In the genomic region with DNA sequence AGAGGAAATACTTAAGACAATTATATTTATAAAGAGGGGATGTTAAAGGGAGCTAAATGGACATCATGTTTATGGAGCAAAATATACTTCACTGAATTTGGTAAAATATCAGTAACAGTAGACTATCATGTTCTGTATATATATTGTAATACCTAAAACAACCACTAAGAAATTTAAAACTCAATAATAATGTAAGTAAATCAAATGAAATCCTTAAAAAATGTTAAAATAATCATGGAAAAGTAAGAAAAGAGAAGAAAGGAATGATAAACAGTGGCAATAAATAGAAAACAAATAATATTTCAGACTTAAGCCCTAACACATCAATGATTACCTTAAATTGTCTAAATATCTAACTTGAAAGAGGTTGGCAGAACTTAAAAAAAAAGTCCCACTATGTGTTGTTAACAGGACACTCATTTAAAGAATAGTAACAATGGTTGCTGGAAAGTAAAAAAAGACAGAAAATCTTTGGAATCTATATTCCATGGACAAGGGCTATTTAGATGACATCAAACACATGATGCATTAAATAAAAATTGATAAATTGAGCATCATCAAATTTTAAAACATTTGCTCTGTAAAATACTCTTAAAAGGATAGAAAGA, we compare ENCODE assay signal across 19 cellular contexts.
"Had no signal": no experiment of that assay in that cellular context is flagged by ENCODE, and none has a peak within 500 bp of the region (broad histone marks: within the 10 kb centered on the region; RNA-seq: fewer than 3 reads in every experiment).

No MANE protein-coding gene starts in this region.

- H3K27ac Mint-ChIP-seq: activated CD8-positive, alpha-beta memory T cell treated with anti-CD3 and anti-CD28 coated beads, Interleukin-2, amount 10 ng/mL, durations not matched to agents 7 days and 5 days; activated naive CD4-positive, alpha-beta T cell treated with anti-CD3 and anti-CD28 coated beads, Interleukin-2, amount 50 U/mL, for 72 hours; activated T-cell treated with anti-CD3 and anti-CD28 coated beads, Interleukin-2, amount 50 U/mL, for 24 hours; brain; naive thymus-derived CD8-positive, alpha-beta T cell had no signal

- H3K36me3 Mint-ChIP-seq: activated CD8-positive, alpha-beta memory T cell treated with anti-CD3 and anti-CD28 coated beads, Interleukin-2, amount 10 ng/mL, durations not matched to agents 7 days and 5 days; activated naive CD4-positive, alpha-beta T cell treated with anti-CD3 and anti-CD28 coated beads, Interleukin-2, amount 50 U/mL, for 72 hours; brain had no signal

- H3K4me3 ChIP-seq: mucosa of descending colon, ovary, thyroid gland, vagina had no signal

- H3K36me3 ChIP-seq: ovary, thyroid gland, vagina had no signal

- H3K27me3 ChIP-seq: foreskin keratinocyte, ovary, thyroid gland, vagina had no signal

- H3K9me3 ChIP-seq: mucosa of descending colon, ovary, thyroid gland, vagina had no signal

- H3K27ac ChIP-seq: foreskin keratinocyte, ovary, thyroid gland, vagina had no signal

- ATAC-seq: activated CD8-positive, alpha-beta memory T cell treated with anti-CD3 and anti-CD28 coated beads, Interleukin-2, amount 10 ng/mL, durations not matched to agents 7 days and 5 days; activated naive CD4-positive, alpha-beta T cell treated with anti-CD3 and anti-CD28 coated beads, Interleukin-2, amount 50 U/mL, for 72 hours; esophagus mucosa; foreskin keratinocyte; left cardiac atrium; mucosa of descending colon; naive thymus-derived CD8-positive, alpha-beta T cell had no signal

- H3K4me1 Mint-ChIP-seq: activated CD8-positive, alpha-beta memory T cell treated with anti-CD3 and anti-CD28 coated beads, Interleukin-2, amount 10 ng/mL, durations not matched to agents 7 days and 5 days; naive thymus-derived CD8-positive, alpha-beta T cell had no signal

- H3K4me1 ChIP-seq: foreskin keratinocyte, thyroid gland, vagina had no signal

- H3K27me3 Mint-ChIP-seq: activated CD8-positive, alpha-beta memory T cell treated with anti-CD3 and anti-CD28 coated beads, Interleukin-2, amount 10 ng/mL, durations not matched to agents 7 days and 5 days; activated T-cell treated with anti-CD3 and anti-CD28 coated beads, Interleukin-2, amount 50 U/mL, for 24 hours; brain; naive thymus-derived CD8-positive, alpha-beta T cell had no signal

- DNase-seq: activated CD4-positive, alpha-beta T cell treated with anti-CD3 and anti-CD28 coated beads, Interleukin-2, amount 50 U/mL, for 48 hours; activated CD4-positive, CD25-positive, alpha-beta regulatory T cell treated with anti-CD3 and anti-CD28 coated beads, Interleukin-2, amount 50 U/mL, for 72 hours; activated CD8-positive, alpha-beta memory T cell treated with anti-CD3 and anti-CD28 coated beads, Interleukin-2, amount 10 ng/mL, durations not matched to agents 7 days and 5 days; activated effector memory CD4-positive, alpha-beta T cell treated with Interleukin-2 at 50 U/mL for 16 hours; activated T-cell treated with anti-CD3 and anti-CD28 coated beads, Interleukin-2, amount 50 U/mL, for 24 hours; amniotic stem cell; cerebellar nuclear complex; foreskin keratinocyte; head of caudate nucleus; left cardiac atrium; mucosa of descending colon; naive thymus-derived CD8-positive, alpha-beta T cell; ovary; retina; thyroid gland had no signal

- H3K4me3 Mint-ChIP-seq: activated CD8-positive, alpha-beta memory T cell treated with anti-CD3 and anti-CD28 coated beads, Interleukin-2, amount 10 ng/mL, durations not matched to agents 7 days and 5 days; activated T-cell treated with anti-CD3 and anti-CD28 coated beads, Interleukin-2, amount 50 U/mL, for 24 hours; brain; naive thymus-derived CD8-positive, alpha-beta T cell had no signal
